Comparison of ENCODE assay signal across 24 cellular contexts in the genomic region with DNA sequence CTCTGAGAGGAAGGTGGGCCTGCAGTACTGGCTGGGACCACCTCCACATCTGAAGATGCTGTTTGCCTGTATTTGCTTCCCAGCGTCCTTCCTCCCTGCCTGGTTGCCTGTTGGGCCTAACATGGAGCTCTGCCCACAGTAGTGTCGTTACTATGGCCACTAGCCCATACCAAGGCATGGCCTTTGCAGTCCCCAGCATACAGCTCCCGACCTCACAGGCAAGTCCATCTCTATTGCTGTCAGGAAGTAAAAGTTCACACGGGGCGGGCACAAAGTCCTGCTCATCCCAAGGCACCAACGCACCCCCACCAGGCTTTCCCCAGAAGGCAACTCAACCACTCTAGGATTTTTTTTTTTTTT.
DNase-seq lines count a peak whose midpoint lies in the region; ATAC-seq and TF ChIP-seq lines count a peak whose summit lies in the region.
"Had no signal": no experiment of that assay in that cellular context is flagged by ENCODE, and none has a peak within 500 bp of the region (broad histone marks: within the 10 kb centered on the region; RNA-seq: fewer than 3 reads in every experiment).

No MANE protein-coding gene starts in this region.

- H3K4me3 Mint-ChIP-seq in MCF 10A (ENCODE audit: unreplicated experiment) (no peak overlapping the region), progenitor cell of endocrine pancreas (ENCODE audit: low read depth) (no peak overlapping the region)
- H3K4me3 Mint-ChIP-seq: activated naive CD4-positive, alpha-beta T cell treated with anti-CD3 and anti-CD28 coated beads for 36 hours; natural killer cell; T-cell had no signal

- no peaks in the 10 kb centered on the region for H4K20me1 ChIP-seq in hepatocyte (ENCODE audit: insufficient read depth, poor library complexity, severe bottlenecking)
- H4K20me1 ChIP-seq: BLaER1 had no signal

- TF ChIP-seq POLR2A in breast epithelium (IDR thresholded peaks at IDR 0.05), result no peak
- TF ChIP-seq POLR2A in vagina (IDR thresholded peaks at IDR 0.05), result no peak

- H3K4me1 Mint-ChIP-seq in MCF 10A (ENCODE audit: insufficient read depth, unreplicated experiment), result peaks cover 7% of the 10 kb centered on the region
- peaks cover 58% of the 10 kb centered on the region for H3K4me1 Mint-ChIP-seq in progenitor cell of endocrine pancreas (ENCODE audit: low read depth)
- H3K4me1 Mint-ChIP-seq: natural killer cell had no signal

- H3K27me3 Mint-ChIP-seq in MCF 10A (ENCODE audit: insufficient read depth, unreplicated experiment), result no peaks in the 10 kb centered on the region
- no peaks in the 10 kb centered on the region for H3K27me3 Mint-ChIP-seq in progenitor cell of endocrine pancreas
- H3K27me3 Mint-ChIP-seq: T-cell had no signal

- H3K79me2 ChIP-seq in hepatocyte, result peaks cover 59% of the 10 kb centered on the region

- no peak overlapping the region for H3K27ac Mint-ChIP-seq in MCF 10A (ENCODE audit: low read depth, unreplicated experiment)
- H3K27ac Mint-ChIP-seq in progenitor cell of endocrine pancreas, result peak overlapping the region; percentile 53
- H3K27ac Mint-ChIP-seq: activated naive CD4-positive, alpha-beta T cell treated with anti-CD3 and anti-CD28 coated beads for 36 hours; natural killer cell; T-cell had no signal

- POLR2A ChIA-PET in MCF 10A (lab: Yijun Ruan, JAX) (no interaction called here), GM10248 (lab: Yijun Ruan, JAX) (no interaction called here)

- H3K9me3 Mint-ChIP-seq in MCF 10A (ENCODE audit: unreplicated experiment) (no peaks in the 10 kb centered on the region), progenitor cell of endocrine pancreas (ENCODE audit: low read depth) (no peaks in the 10 kb centered on the region)
- H3K9me3 Mint-ChIP-seq: activated naive CD4-positive, alpha-beta T cell treated with anti-CD3 and anti-CD28 coated beads for 36 hours; natural killer cell; T-cell had no signal

- DNase-seq in breast epithelium (ENCODE audit: low spot score in 2 of 2) (no peak), MCF 10A (ENCODE audit: unreplicated experiment) (no peak), hepatocyte (ENCODE audit: low spot score) (no peak), progenitor cell of endocrine pancreas (ENCODE audit: low spot score, unreplicated experiment) (no peak), vagina (ENCODE audit: extremely low spot score in 2 of 2) (no peak), A172 (ENCODE audit: low spot score) (no peak), GM10248 (ENCODE audit: extremely low spot score) (no peak)
- DNase-seq: activated CD4-positive, alpha-beta T cell treated with anti-CD3 and anti-CD28 coated beads, Interleukin-2, amount 50 U/mL, for 4 hours; activated naive CD4-positive, alpha-beta T cell treated with anti-CD3 and anti-CD28 coated beads for 36 hours; activated T-cell treated with anti-CD3 and anti-CD28 coated beads for 4 hours; anterior cingulate cortex; Calu3; cerebellar nuclear complex; effector memory CD4-positive, alpha-beta T cell; GOT3; mammary epithelial cell; natural killer cell; NCI-H2107; NCI-H526; T-cell had no signal

- TF ChIP-seq CTCF in breast epithelium (IDR thresholded peaks at IDR 0.05) (no peak), MCF 10A (IDR thresholded peaks at IDR 0.05; ENCODE audit: unreplicated experiment) (no peak), hepatocyte (IDR thresholded peaks at IDR 0.05; ENCODE audit: poor library complexity) (no peak), progenitor cell of endocrine pancreas (IDR thresholded peaks at IDR 0.05; ENCODE audit: unreplicated experiment) (no peak), vagina (IDR thresholded peaks at IDR 0.05) (no peak), GM10248 (IDR thresholded peaks at IDR 0.05; ENCODE audit: control extremely low read depth, extremely low read depth, low read depth, missing control alignments) (no peak)

- no peaks in the 10 kb centered on the region for H3K27me3 ChIP-seq in breast epithelium
- no peaks in the 10 kb centered on the region for H3K27me3 ChIP-seq in hepatocyte
- no peaks in the 10 kb centered on the region for H3K27me3 ChIP-seq in vagina
- H3K27me3 ChIP-seq: BLaER1 had no signal

- H3K36me3 Mint-ChIP-seq in MCF 10A (ENCODE audit: insufficient read depth, unreplicated experiment) (no peaks in the 10 kb centered on the region), progenitor cell of endocrine pancreas (ENCODE audit: insufficient read depth) (no peaks in the 10 kb centered on the region)
- H3K36me3 Mint-ChIP-seq: natural killer cell, T-cell had no signal

- peak overlapping the region; percentile 40 to 56 for H3K27ac ChIP-seq in breast epithelium
- H3K27ac ChIP-seq in hepatocyte, result peak overlapping the region; percentile 69
- H3K27ac ChIP-seq in vagina, result peak overlapping the region; percentile 35
- H3K27ac ChIP-seq: 22Rv1, BLaER1 had no signal

- ATAC-seq in GM18861 (IDR thresholded peaks at IDR 0.05; ENCODE audit: unreplicated experiment), result no peak
- ATAC-seq: natural killer cell, Right ventricle myocardium inferior, T-cell had no signal

- H2AFZ ChIP-seq in hepatocyte, result no peak overlapping the region

- H3K36me3 ChIP-seq in breast epithelium (no peaks in the 10 kb centered on the region), hepatocyte (replicated peaks; ENCODE audit: insufficient read depth, low read depth) (no peaks in the 10 kb centered on the region), vagina (no peaks in the 10 kb centered on the region)

- no peaks in the 10 kb centered on the region for H3K9me2 ChIP-seq in hepatocyte (replicated peaks; ENCODE audit: insufficient read depth)

- no peaks in the 10 kb centered on the region for H3K4me1 ChIP-seq in breast epithelium
- H3K4me1 ChIP-seq in hepatocyte (ENCODE audit: insufficient read depth), result peaks cover 55% of the 10 kb centered on the region
- H3K4me1 ChIP-seq in vagina, result peaks cover 16% of the 10 kb centered on the region

- CTCF ChIA-PET in MCF 10A (lab: Yijun Ruan, JAX), result interaction anchor here (0.6 to 1.0 kb wide), 2 partner anchors 194 to 426 kb away, joined by 3 read pairs; no protein-coding TSS in a partner anchor
- CTCF ChIA-PET in GM10248 (lab: Yijun Ruan, JAX), result no interaction called here

- intact Hi-C loops in breast epithelium (cut with DNase I; ENCODE audit: low total_unique reads) (no loop called here), MCF 10A (cut with micrococcal nuclease) (no loop called here), vagina (cut with DNase I) (no loop called here)

- no TSS peak for BruUV-seq in MCF 10A (replicated peaks; lab: Mats Ljungman, UMichigan)

- H3K9me3 ChIP-seq in breast epithelium (no peaks in the 10 kb centered on the region), hepatocyte (ENCODE audit: low read depth) (no peaks in the 10 kb centered on the region), vagina (no peaks in the 10 kb centered on the region)
- H3K9me3 ChIP-seq: BLaER1 had no signal

- 83% methylated on average over 6 of the region's 6 CpGs for WGBS in hepatocyte (ENCODE audit: low lambda C conversion rate, missing lambda C conversion rate)

- H3K4me3 ChIP-seq in breast epithelium, result no peak overlapping the region
- H3K4me3 ChIP-seq in hepatocyte, result no peak overlapping the region
- no peak overlapping the region for H3K4me3 ChIP-seq in vagina
- H3K4me3 ChIP-seq: BLaER1 had no signal

- H3K4me2 ChIP-seq in hepatocyte, result peak overlapping the region; percentile 44
- H3K4me2 ChIP-seq: BLaER1 had no signal
